ENCODE assay signal across 8 cellular contexts in the genomic region with DNA sequence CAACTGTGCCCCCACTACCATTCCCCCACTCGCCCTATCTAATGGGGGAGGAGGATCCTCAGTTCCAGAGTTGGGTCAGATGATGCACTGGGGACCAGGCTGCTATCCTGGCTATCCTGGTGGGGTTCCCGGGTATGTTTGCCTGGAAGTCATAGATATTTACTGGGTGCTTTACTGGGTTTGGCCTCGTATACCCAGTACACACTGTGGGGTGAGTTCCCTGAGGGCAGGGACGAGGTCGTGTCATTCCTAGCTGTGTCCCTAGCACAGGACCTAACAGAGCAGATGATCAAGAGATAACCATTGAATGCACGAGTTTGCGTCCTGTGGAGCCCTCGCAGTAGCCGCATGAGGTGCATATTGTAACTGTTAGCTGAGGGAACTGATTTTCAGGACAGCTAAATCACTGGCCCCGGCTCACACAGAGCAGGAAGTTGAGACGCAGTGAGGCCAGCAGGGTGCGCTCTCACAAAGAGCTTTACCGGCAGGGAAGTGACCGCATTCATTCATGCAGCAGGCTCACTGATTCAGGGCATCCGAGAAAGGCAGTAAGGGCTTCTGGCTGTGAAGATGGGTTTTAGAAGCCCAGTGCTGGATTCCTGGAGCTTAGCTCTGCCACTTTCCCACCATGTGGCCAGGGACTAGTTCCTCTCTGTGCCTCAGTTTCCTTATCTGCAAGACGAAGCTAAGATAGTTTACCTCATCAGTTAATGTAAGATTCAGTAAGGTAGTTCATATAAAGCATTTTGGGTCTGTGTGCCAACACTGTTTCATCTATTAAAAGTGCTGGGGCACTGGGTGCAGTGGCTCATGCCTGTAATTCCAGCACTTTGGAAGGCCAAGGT. TPM values are rescaled to one million over a fixed set of nuclear protein-coding genes. Genes with fewer than 3 reads are reported as not detected.
DNase-seq lines count a peak whose midpoint lies in the region; ATAC-seq and TF ChIP-seq lines count a peak whose summit lies in the region.

No MANE protein-coding gene starts in this region.

- intact Hi-C loops in left colon (cut with DNase I, micrococcal nuclease): no loop called here

- peak; percentile 85 for ATAC-seq in left colon
- no peak for ATAC-seq in GM21528 (IDR thresholded peaks at IDR 0.05; ENCODE audit: low FRiP score, unreplicated experiment)

- H3K27ac Mint-ChIP-seq in HFFc6: peak overlapping the region; percentile 66

- peak; percentile 55 for DNase-seq in Ammon's horn (ENCODE audit: low spot score)
- peak; percentile 50 for DNase-seq in HFFc6
- DNase-seq in T-helper 22 cell (ENCODE audit: low read depth): peak; percentile 34
- peak; percentile 73 for DNase-seq in astrocyte of the spinal cord (ENCODE audit: low read depth, low spot score)
- peak in 1 of 2 donors; percentile 72 for DNase-seq in left colon
- DNase-seq in stimulated activated CD8-positive, alpha-beta memory T cell treated with anti-CD3 and anti-CD28 coated beads, Interleukin-15, amount 100 ng/mL, for 4 hours (ENCODE audit: low read depth in 2 of 2): peak; percentile 23 to 31
- DNase-seq in NCI-H1092 (lab: John Stamatoyannopoulos, UW): no peak

- H3K4me3 ChIP-seq in astrocyte of the spinal cord (ENCODE audit: low read depth, low read length): no peak overlapping the region

- in situ Hi-C loops in astrocyte of the spinal cord (cut with HindIII; ENCODE audit: low sequenced_read_pairs): no loop called here

- TF ChIP-seq CTCF in HFFc6 (IDR thresholded peaks at IDR 0.05): peak; percentile 86
- TF ChIP-seq CTCF in astrocyte of the spinal cord (IDR thresholded peaks at IDR 0.05; ENCODE audit: low read depth, low read length): peak; percentile 89

- no peaks in the 10 kb centered on the region; the same call in 1 of the 2 replicates for H3K27me3 Mint-ChIP-seq in HFFc6 (ENCODE audit: insufficient read depth)

- H3K9me3 Mint-ChIP-seq in HFFc6: no peaks in the 10 kb centered on the region

- peaks cover 11% of the 10 kb centered on the region for H3K36me3 Mint-ChIP-seq in HFFc6 (ENCODE audit: low read depth)

- H3K4me3 Mint-ChIP-seq in HFFc6: no peak overlapping the region

- peaks cover 26% of the 10 kb centered on the region for H3K4me1 Mint-ChIP-seq in HFFc6 (ENCODE audit: low read depth)

RNA-seq across cellular contexts. Expression of a gene that starts 6.0 kb away (rescaled TPM):
- 100 to 1,000 TPM; 131 to 161 (median 159) TPM for total RNA-seq in HFFc6 (2021; fragmentation: NEBNext Ultra II Directional; extraction: Animal tissue kit (Norgen Biotek cat#: 25700))
- 10 to 100 TPM; 47.9 to 56.7 TPM for total RNA-seq in left colon

RNA-seq across cellular contexts. Expression of a gene that starts 6.6 kb away (rescaled TPM):
- total RNA-seq in HFFc6 (2021; fragmentation: NEBNext Ultra II Directional; extraction: Animal tissue kit (Norgen Biotek cat#: 25700)): 10 to 100 TPM; 76.0 to 90.8 (median 87.5) TPM
- 10 to 100 TPM; 41.4 to 48.6 TPM for total RNA-seq in left colon

RNA-seq across cellular contexts. Expression of a gene that starts 17.2 kb away (rescaled TPM):
- under 1 TPM in 1 of 6 experiments, not detected in 5; 0.46 TPM for total RNA-seq in HFFc6 (2021; fragmentation: NEBNext Ultra II Directional; extraction: Animal tissue kit (Norgen Biotek cat#: 25700))
- total RNA-seq in left colon: not detected

RNA-seq across cellular contexts. Expression of a gene that starts 24.4 kb away (rescaled TPM):
- not detected for total RNA-seq in HFFc6 (2021; fragmentation: NEBNext Ultra II Directional; extraction: Animal tissue kit (Norgen Biotek cat#: 25700))
- not detected for total RNA-seq in left colon

RNA-seq across cellular contexts. Expression of a gene that starts 32.0 kb away (rescaled TPM):
- under 1 TPM in 1 of 6 experiments, not detected in 5; 0.55 TPM for total RNA-seq in HFFc6 (2021; fragmentation: NEBNext Ultra II Directional; extraction: Animal tissue kit (Norgen Biotek cat#: 25700))
- total RNA-seq in left colon: not detected
